In the genomic region with DNA sequence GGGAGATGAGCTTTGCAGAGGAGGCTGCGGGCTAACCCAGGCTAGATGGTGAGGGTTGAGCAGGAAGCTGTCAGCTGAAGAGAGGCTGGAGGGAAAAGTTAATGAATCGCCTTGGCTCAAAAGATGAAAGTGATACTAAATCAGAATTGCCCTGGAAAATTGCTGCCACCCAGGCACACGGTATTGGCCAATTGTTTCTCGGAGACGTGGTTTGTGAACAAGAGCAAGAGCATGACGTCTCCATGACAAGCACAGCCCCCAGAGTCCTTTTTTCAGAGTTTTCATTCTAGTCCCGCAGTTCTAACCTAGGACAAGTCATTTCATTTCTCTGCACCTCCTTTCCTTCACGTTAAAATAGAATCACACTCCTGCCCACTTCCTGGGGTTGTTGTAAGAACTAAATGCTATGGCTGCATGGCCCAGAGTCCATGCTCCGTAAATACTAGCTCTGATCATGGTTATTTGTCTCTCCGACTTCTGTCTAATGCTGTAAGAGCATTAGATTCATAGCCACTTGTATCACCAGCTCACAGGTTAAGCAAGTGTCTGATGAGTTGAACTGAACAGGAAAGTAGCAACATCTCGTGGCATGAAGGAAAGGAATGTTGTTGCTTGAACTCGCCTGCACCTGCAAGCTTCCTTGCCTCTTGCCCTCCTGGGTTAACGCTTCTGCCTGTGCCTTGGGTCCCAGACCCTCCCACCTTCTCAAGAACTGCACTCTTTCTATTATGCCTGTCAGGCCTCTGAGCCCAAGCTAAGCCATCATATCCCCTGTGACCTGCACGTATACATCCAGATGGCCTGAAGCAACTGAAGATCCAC, we compare ENCODE assay signal across 12 cellular contexts. TPM values are rescaled to one million over a fixed set of nuclear protein-coding genes. Genes with fewer than 3 reads are reported as not detected.
DNase-seq lines count a peak whose midpoint lies in the region; ATAC-seq, FAIRE-seq and TF ChIP-seq lines count a peak whose summit lies in the region.
"Had no signal": no experiment of that assay in that cellular context is flagged by ENCODE, and none has a peak within 500 bp of the region (broad histone marks: within the 10 kb centered on the region; RNA-seq: fewer than 3 reads in every experiment).

No MANE protein-coding gene starts in this region.

- H3K4me1 ChIP-seq in CD8-positive, alpha-beta T cell (ENCODE audit: insufficient read depth, low read length), result peaks cover 13% of the 10 kb centered on the region
- no peaks in the 10 kb centered on the region for H3K4me1 ChIP-seq in PC-9 (replicated peaks; ENCODE audit: insufficient read depth)

- H3K9me3 ChIP-seq in CD8-positive, alpha-beta T cell (ENCODE audit: low read length), result no peaks in the 10 kb centered on the region
- no peaks in the 10 kb centered on the region for H3K9me3 ChIP-seq in PC-9 (ENCODE audit: insufficient read depth, low read depth)

- peak overlapping the region; percentile 1 for H3K4me3 ChIP-seq in CD8-positive, alpha-beta T cell (ENCODE audit: low read depth, low read length)
- H3K4me3 ChIP-seq in PC-9 (no peak overlapping the region), bronchial epithelial cell (ENCODE audit: low read depth, low read length) (no peak overlapping the region)
- H3K4me3 ChIP-seq: heart right ventricle, thoracic aorta had no signal

- peak; percentile 75 for ATAC-seq in CD8-positive, alpha-beta T cell
- ATAC-seq in HG02938 (IDR thresholded peaks at IDR 0.05; ENCODE audit: unreplicated experiment) (no peak), HG02970 (IDR thresholded peaks at IDR 0.05; ENCODE audit: low FRiP score, unreplicated experiment) (no peak), HG03095 (IDR thresholded peaks at IDR 0.05; ENCODE audit: unreplicated experiment) (no peak)
- ATAC-seq: heart right ventricle had no signal

- no peaks in the 10 kb centered on the region for H3K9me2 ChIP-seq in PC-9 (ENCODE audit: insufficient read depth)

- peak overlapping the region; percentile 76 for H3K4me3 Mint-ChIP-seq in CD8-positive, alpha-beta T cell

- intact Hi-C loops in CD8-positive, alpha-beta T cell (cut with DNase I, micrococcal nuclease), result no loop called here
- intact Hi-C loops in PC-9 (cut with micrococcal nuclease; ENCODE audit: unreplicated experiment), result no loop called here

- no peak for TF ChIP-seq CTCF in CD8-positive, alpha-beta T cell (IDR thresholded peaks at IDR 0.05)
- no peak for TF ChIP-seq CTCF in PC-9 (conservative IDR thresholded peaks at IDR 0.05)
- no peak for TF ChIP-seq CTCF in bronchial epithelial cell (IDR thresholded peaks at IDR 0.05; ENCODE audit: insufficient read depth, low read length, severe bottlenecking)

- 0 out of 2 replicates have a peak overlapping the region, but pooled peaks have one; percentile 15 for H2AFZ ChIP-seq in PC-9

- H3F3A ChIP-seq in PC-9 (ENCODE audit: insufficient read depth, low read depth), result peaks cover 9% of the 10 kb centered on the region; the same call in 1 of the 2 replicates

- H3K4me2 ChIP-seq in PC-9, result no peak overlapping the region

- H3K36me3 ChIP-seq in CD8-positive, alpha-beta T cell (ENCODE audit: insufficient read depth, low read length), result peaks cover 12% of the 10 kb centered on the region
- H3K36me3 ChIP-seq in PC-9 (ENCODE audit: low read depth) (0 out of 2 replicates have a peak, but pooled peaks cover 13% of the 10 kb centered on the region), bronchial epithelial cell (ENCODE audit: control insufficient read depth, insufficient read depth, low read length) (peaks cover 4% of the 10 kb centered on the region)

- H3K27ac Mint-ChIP-seq in CD8-positive, alpha-beta T cell, result peak overlapping the region; percentile 85

- H4K20me1 ChIP-seq in PC-9 (ENCODE audit: insufficient read depth), result no peaks in the 10 kb centered on the region

- DNase-seq in CD8-positive, alpha-beta T cell, result no peak
- no peak for DNase-seq in PC-9
- DNase-seq in bronchial epithelial cell (ENCODE audit: low read depth), result peak; percentile 44
- peak; percentile 59 for DNase-seq in stimulated activated CD4-positive, alpha-beta T cell treated with anti-CD3 and anti-CD28 coated beads, Interleukin-1b, Interleukin-23, amount 100 ng/mL, for 48 hours
- no peak for DNase-seq in SW 1271 (lab: John Stamatoyannopoulos, UW)
- DNase-seq: activated effector memory CD4-positive, alpha-beta T cell treated with anti-CD3 and anti-CD28 coated beads, Interleukin-2, amount 50 U/mL, for 16 hours; heart right ventricle; NCI-H748 treated with DMSO at 0.1 percent for 48 hours had no signal

- peaks cover 25% of the 10 kb centered on the region for H3K36me3 Mint-ChIP-seq in CD8-positive, alpha-beta T cell

- no peak for FAIRE-seq in bronchial epithelial cell (lab: Jason Lieb, UNC)

- H3K79me2 ChIP-seq in PC-9 (ENCODE audit: low read depth), result no peaks in the 10 kb centered on the region

- peaks cover 7% of the 10 kb centered on the region for H3K9me3 Mint-ChIP-seq in CD8-positive, alpha-beta T cell

- H3K27me3 ChIP-seq in CD8-positive, alpha-beta T cell (ENCODE audit: insufficient read depth, low read length), result no peaks in the 10 kb centered on the region
- H3K27me3 ChIP-seq in PC-9 (ENCODE audit: insufficient read depth, low read depth) (peaks cover 5% of the 10 kb centered on the region; the same call in 1 of the 2 replicates), bronchial epithelial cell (ENCODE audit: control insufficient read depth, insufficient read depth, low read length) (peaks cover 1% of the 10 kb centered on the region)

- peak overlapping the region; percentile 32 for H3K27ac ChIP-seq in CD8-positive, alpha-beta T cell (ENCODE audit: low read depth, low read length)
- H3K27ac ChIP-seq in PC-9, result no peak overlapping the region
- H3K27ac ChIP-seq: thoracic aorta had no signal

- CTCF ChIA-PET in CD8-positive, alpha-beta T cell (lab: Charles Lee), result interaction anchor here (1.3 kb wide), 1 partner anchor 31 kb away, joined by 3 read pairs; no protein-coding TSS in a partner anchor
- CTCF ChIA-PET in PC-9 (lab: Charles Lee), result no interaction called here

- POLR2A ChIA-PET in CD8-positive, alpha-beta T cell (lab: Charles Lee), result no interaction called here
- POLR2A ChIA-PET in PC-9 (lab: Charles Lee; ENCODE audit: unreplicated experiment), result no interaction called here

- peaks cover 20% of the 10 kb centered on the region for H3K4me1 Mint-ChIP-seq in CD8-positive, alpha-beta T cell (ENCODE audit: low read depth)

- H3K27me3 Mint-ChIP-seq in CD8-positive, alpha-beta T cell (ENCODE audit: low read depth), result no peaks in the 10 kb centered on the region

- TSS peak; percentile 8 for BruUV-seq in PC-9 (replicated peaks; lab: Mats Ljungman, UMichigan)

RNA-seq across cellular contexts. Expression of gene NUP50, which starts 33.8 kb away (rescaled TPM):
- total RNA-seq in CD8-positive, alpha-beta T cell, result 100 to 1,000 TPM; 133 to 134 TPM
- total RNA-seq in PC-9 (2021), result 84.0 and 118 TPM in 2 replicates
- total RNA-seq in bronchial epithelial cell, result 66.6 and 74.2 TPM in 2 replicates

Comparison
In these comparisons a context has a peak if more than half of its experiments do, and no peak if none do; other contexts are left out.
1. DNase-seq: peak in bronchial epithelial cell (single experiment) and stimulated activated CD4-positive, alpha-beta T cell treated with anti-CD3 and anti-CD28 coated beads, Interleukin-1b, Interleukin-23, amount 100 ng/mL, for 48 hours (single experiment); none in CD8-positive, alpha-beta T cell (0 of 7), PC-9 (0 of 2) and SW 1271 (0 of 2).